Comparison of ENCODE assay signal across 19 cellular contexts in genomic region chr2:149036507-149037293, GRCh38. TPM values are rescaled to one million over a fixed set of nuclear protein-coding genes. Genes with fewer than 3 reads are reported as not detected.
DNase-seq lines count a peak whose midpoint lies in the region; ATAC-seq and TF ChIP-seq lines count a peak whose summit lies in the region.
"Had no signal": no experiment of that assay in that cellular context is flagged by ENCODE, and none has a peak within 500 bp of the region (broad histone marks: within the 10 kb centered on the region; RNA-seq: fewer than 3 reads in every experiment).

No MANE protein-coding gene starts in this region.

- WGBS in heart left ventricle, 4 donors: 78 to 88% (median 83%) methylated on average over 4 of the region's 4 CpGs

- no peaks in the 10 kb centered on the region for H3K36me3 Mint-ChIP-seq in IgD-negative memory B cell
- H3K36me3 Mint-ChIP-seq: CD8-positive, alpha-beta T cell had no signal

- H3K4me3 ChIP-seq in osteoblast (ENCODE audit: insufficient read depth, low read length) (no peak overlapping the region), heart left ventricle (no peak overlapping the region)
- H3K4me3 ChIP-seq: SK-N-MC had no signal

- no peak overlapping the region for H3K4me2 ChIP-seq in osteoblast (ENCODE audit: insufficient read depth, low read length)

- H3K27me3 Mint-ChIP-seq in IgD-negative memory B cell: peaks cover 2% of the 10 kb centered on the region

- H3K27ac ChIP-seq in osteoblast (ENCODE audit: low read depth, low read length): no peak overlapping the region
- H3K27ac ChIP-seq in heart left ventricle: no peak overlapping the region
- H3K27ac ChIP-seq: HL-60, SK-N-MC had no signal

- H3K36me3 ChIP-seq in osteoblast (ENCODE audit: insufficient read depth, low read length) (no peaks in the 10 kb centered on the region), heart left ventricle (no peaks in the 10 kb centered on the region)
- H3K36me3 ChIP-seq: BE2C had no signal

- H3K27me3 ChIP-seq in osteoblast (ENCODE audit: insufficient read depth, low read length) (peaks cover 14% of the 10 kb centered on the region), heart left ventricle (peaks cover 10 to 46% (median 31%) of the 10 kb centered on the region in 9 donors)

- no peak for TF ChIP-seq POLR2A in heart left ventricle (IDR thresholded peaks at IDR 0.05)

- no peak for TF ChIP-seq CTCF in osteoblast (IDR thresholded peaks at IDR 0.05; ENCODE audit: extremely low read depth, low read depth, low read length)
- no peak for TF ChIP-seq CTCF in heart left ventricle (IDR thresholded peaks at IDR 0.05)

- no peaks in the 10 kb centered on the region for H3K9me3 Mint-ChIP-seq in IgD-negative memory B cell
- H3K9me3 Mint-ChIP-seq: CD8-positive, alpha-beta T cell; H9 had no signal

- H2AFZ ChIP-seq in osteoblast (ENCODE audit: low read length): no peak overlapping the region

- peak overlapping the region in 1 of 3 donors; percentile 22 for H3K27ac Mint-ChIP-seq in IgD-negative memory B cell
- H3K27ac Mint-ChIP-seq: CD8-positive, alpha-beta T cell; H9 had no signal

- peak; percentile 26 for ATAC-seq in GM18511 (IDR thresholded peaks at IDR 0.05; ENCODE audit: unreplicated experiment)
- peak; percentile 13 for ATAC-seq in left colon
- ATAC-seq in heart left ventricle: no peak
- no peak for ATAC-seq in GM21723 (IDR thresholded peaks at IDR 0.05; ENCODE audit: unreplicated experiment)
- ATAC-seq: CD8-positive, alpha-beta T cell; Right ventricle myocardium inferior had no signal

- H3K4me1 ChIP-seq in osteoblast (ENCODE audit: insufficient read depth, low read length) (no peaks in the 10 kb centered on the region), heart left ventricle (peaks cover 0 to 10% (median 0%) of the 10 kb centered on the region in 12 donors)
- H3K4me1 ChIP-seq: BE2C had no signal

- H3K9me3 ChIP-seq in osteoblast (ENCODE audit: low read depth, low read length): no peaks in the 10 kb centered on the region
- no peaks in the 10 kb centered on the region for H3K9me3 ChIP-seq in heart left ventricle
- H3K9me3 ChIP-seq: BE2C had no signal

- no peaks in the 10 kb centered on the region for H4K20me1 ChIP-seq in osteoblast (ENCODE audit: insufficient read depth, low read length)

- H3K4me3 Mint-ChIP-seq in IgD-negative memory B cell: peak overlapping the region; percentile 11 to 83 (median 45)
- H3K4me3 Mint-ChIP-seq: CD8-positive, alpha-beta T cell had no signal

- intact Hi-C loops in left colon (cut with DNase I, micrococcal nuclease): no loop called here
- intact Hi-C loops in heart left ventricle (cut with DNase I): loop anchor here in 2 of 10 donors (5.0 to 10.0 kb wide), 2 partner anchors 268 to 526 kb away; no protein-coding TSS in a partner anchor

- H3K79me2 ChIP-seq in osteoblast (ENCODE audit: insufficient read depth, low read length): no peaks in the 10 kb centered on the region

- H3K4me1 Mint-ChIP-seq in IgD-negative memory B cell: peaks cover 11 to 24% (median 19%) of the 10 kb centered on the region in 3 donors

- DNase-seq in left colon: no peak
- peak; percentile 56 for DNase-seq in osteoblast (ENCODE audit: insufficient read length, low spot score, missing footprints)
- DNase-seq in SW480 (ENCODE audit: low spot score): no peak
- no peak for DNase-seq in globus pallidus (ENCODE audit: low spot score)
- DNase-seq in heart left ventricle: no peak
- DNase-seq: BE2C; CD8-positive, alpha-beta T cell; H9; KBM-7; NCI-H1092 treated with DMSO at 0.1 percent for 48 hours; NCI-H1694 treated with DMSO at 0.1 percent for 48 hours; NCI-H446; NCI-H748 treated with DMSO at 0.1 percent for 48 hours had no signal

RNA-seq across cellular contexts. Expression of gene LYPD6B, which starts 1.8 kb away (rescaled TPM):
- polyA plus RNA-seq in IgD-negative memory B cell: 7.8 TPM
- total RNA-seq in left colon: 1 to 10 TPM; 1.7 to 7.0 TPM
- 2.5 and 2.9 TPM in 2 replicates for total RNA-seq in osteoblast
- total RNA-seq in heart left ventricle: not detected
- not detected for polyA plus RNA-seq in heart left ventricle
- total RNA-seq: CD8-positive, alpha-beta T cell; Right ventricle myocardium inferior had no signal

Comparison
In these comparisons a context has a peak if more than half of its experiments do, and no peak if none do; other contexts are left out.
1. ATAC-seq: peak in GM18511 (single experiment) and left colon (single experiment); none in heart left ventricle (0 of 4) and GM21723 (single experiment).